In genomic region chr19:38399081-38399480, GRCh38 we compare ENCODE assay signal across 27 cellular contexts. TPM values are rescaled to one million over a fixed set of nuclear protein-coding genes. Genes with fewer than 3 reads are reported as not detected.
"Had no signal": no experiment of that assay in that cellular context is flagged by ENCODE, and none has a peak within 500 bp of the region (broad histone marks: within the 10 kb centered on the region; RNA-seq: fewer than 3 reads in every experiment).

No MANE protein-coding gene starts in this region.

- H3K27ac ChIP-seq: HL-60, KMS-11, Peyer's patch, SJCRH30 had no signal

- H3K4me2 ChIP-seq: KMS-11 had no signal

- H3K9ac ChIP-seq: KMS-11 had no signal

- H3K36me3 Mint-ChIP-seq: IgD-negative memory B cell had no signal

- H3K4me3 ChIP-seq: K562, Peyer's patch, SJCRH30 had no signal

- ATAC-seq: K562, PC-3, Right ventricle myocardium inferior had no signal

- H3K27ac Mint-ChIP-seq: IgD-negative memory B cell had no signal

- H3K9me3 ChIP-seq: Peyer's patch, SJCRH30 had no signal

- H3K9me3 Mint-ChIP-seq: IgD-negative memory B cell had no signal

- DNase-seq: Kasumi-1, MM.1S, NCI-H1092 treated with DMSO at 0.1 percent for 48 hours, NCI-H1436, NCI-H187, NCI-H2029, NCI-H2081 treated with DMSO at 0.1 percent for 48 hours, NCI-H2171, NCI-H226, NCI-H446, NCI-H510A, NCI-H524 treated with DMSO at 0.1 percent for 48 hours, NCI-H69, NCI-H774, PC-3, Peyer's patch, SHP77 treated with DMSO at 0.1 percent for 48 hours, SJCRH30, SW 1271 had no signal

- H3K27me3 ChIP-seq: Peyer's patch, SJCRH30 had no signal

- H3K4me1 ChIP-seq: SJCRH30 had no signal

- H3K36me3 ChIP-seq: Peyer's patch, SJCRH30 had no signal

RNA-seq across cellular contexts. Expression of gene SPRED3, which starts 10.6 kb away (rescaled TPM):
- polyA plus RNA-seq: IgD-negative memory B cell had no signal

RNA-seq across cellular contexts. Expression of gene GGN, which starts 11.2 kb away (rescaled TPM):
- total RNA-seq: OCI-LY7, Right ventricle myocardium inferior had no signal
- polyA plus RNA-seq: IgD-negative memory B cell had no signal

RNA-seq across cellular contexts. Expression of gene RASGRP4, which starts 26.9 kb away (rescaled TPM):
- total RNA-seq: M059J, OCI-LY7, PC-3, RPMI7951 had no signal
